In the genomic region with DNA sequence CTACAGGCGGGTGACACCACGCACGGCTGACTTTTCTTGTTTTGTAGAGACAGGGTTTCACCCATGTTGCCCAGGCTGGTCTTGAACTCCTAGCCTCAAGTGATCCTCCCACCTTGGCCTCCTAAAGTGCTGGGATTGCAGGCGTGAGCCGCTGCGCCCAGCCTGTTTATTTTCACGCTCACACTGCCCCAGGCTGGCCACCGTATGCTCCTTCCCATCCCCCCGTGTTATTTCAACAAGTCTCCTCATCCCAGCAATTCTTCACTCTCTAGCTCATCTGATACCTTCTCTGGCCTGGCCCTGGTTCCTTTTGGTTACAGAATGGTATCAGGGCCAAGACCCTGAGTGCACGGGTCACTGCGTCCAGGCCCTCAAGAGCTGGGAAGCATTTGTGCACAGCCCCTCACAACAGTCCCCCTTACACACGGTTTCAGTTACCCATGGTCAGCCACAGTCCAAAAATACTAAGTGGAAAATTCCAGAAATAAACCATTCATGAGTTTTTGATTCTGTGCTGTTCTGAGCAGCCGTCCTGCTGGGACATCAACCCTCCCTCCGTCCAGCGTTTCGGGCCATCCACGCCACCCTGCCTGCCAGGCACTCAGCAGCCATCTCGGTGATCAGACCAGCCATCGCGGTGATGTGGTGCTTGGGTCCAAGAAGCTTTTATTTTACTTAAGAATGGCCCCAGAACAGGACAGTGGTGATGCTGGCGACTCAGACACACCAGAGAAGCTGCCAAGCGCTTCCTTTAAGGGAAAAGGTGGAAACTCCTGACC, we compare ENCODE assay signal across 1 cellular context.
TF ChIP-seq lines count a peak whose summit lies in the region.

No MANE protein-coding gene starts in this region.

TF ChIP-seq in HepG2, 621 proteins besides CTCF, POLR2A, EP300 and RAD21 (continued from another document and continues in another):
- TF ChIP-seq, protein P1, sequence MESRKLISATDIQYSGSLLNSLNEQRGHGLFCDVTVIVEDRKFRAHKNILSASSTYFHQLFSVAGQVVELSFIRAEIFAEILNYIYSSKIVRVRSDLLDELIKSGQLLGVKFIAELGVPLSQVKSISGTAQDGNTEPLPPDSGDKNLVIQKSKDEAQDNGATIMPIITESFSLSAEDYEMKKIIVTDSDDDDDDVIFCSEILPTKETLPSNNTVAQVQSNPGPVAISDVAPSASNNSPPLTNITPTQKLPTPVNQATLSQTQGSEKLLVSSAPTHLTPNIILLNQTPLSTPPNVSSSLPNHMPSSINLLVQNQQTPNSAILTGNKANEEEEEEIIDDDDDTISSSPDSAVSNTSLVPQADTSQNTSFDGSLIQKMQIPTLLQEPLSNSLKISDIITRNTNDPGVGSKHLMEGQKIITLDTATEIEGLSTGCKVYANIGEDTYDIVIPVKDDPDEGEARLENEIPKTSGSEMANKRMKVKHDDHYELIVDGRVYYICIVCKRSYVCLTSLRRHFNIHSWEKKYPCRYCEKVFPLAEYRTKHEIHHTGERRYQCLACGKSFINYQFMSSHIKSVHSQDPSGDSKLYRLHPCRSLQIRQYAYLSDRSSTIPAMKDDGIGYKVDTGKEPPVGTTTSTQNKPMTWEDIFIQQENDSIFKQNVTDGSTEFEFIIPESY (CRISPR knock-in tag; IDR thresholded peaks at IDR 0.05), result peak; percentile 83
- TF ChIP-seq, protein P2, sequence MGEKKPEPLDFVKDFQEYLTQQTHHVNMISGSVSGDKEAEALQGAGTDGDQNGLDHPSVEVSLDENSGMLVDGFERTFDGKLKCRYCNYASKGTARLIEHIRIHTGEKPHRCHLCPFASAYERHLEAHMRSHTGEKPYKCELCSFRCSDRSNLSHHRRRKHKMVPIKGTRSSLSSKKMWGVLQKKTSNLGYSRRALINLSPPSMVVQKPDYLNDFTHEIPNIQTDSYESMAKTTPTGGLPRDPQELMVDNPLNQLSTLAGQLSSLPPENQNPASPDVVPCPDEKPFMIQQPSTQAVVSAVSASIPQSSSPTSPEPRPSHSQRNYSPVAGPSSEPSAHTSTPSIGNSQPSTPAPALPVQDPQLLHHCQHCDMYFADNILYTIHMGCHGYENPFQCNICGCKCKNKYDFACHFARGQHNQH (CRISPR knock-in tag; IDR thresholded peaks at IDR 0.05), result no peak
- TF ChIP-seq ZC3H13 (CRISPR knock-in tag; IDR thresholded peaks at IDR 0.05) (peak; percentile 92), GABPB1 (CRISPR knock-in tag; IDR thresholded peaks at IDR 0.05) (0 out of 2 replicates have a peak, but pooled peaks have one; percentile 5), FOXA1 (IDR thresholded peaks at IDR 0.05) (no peak), FOXA1 (CRISPR knock-in tag; IDR thresholded peaks at IDR 0.05) (no peak), POLR2G (IDR thresholded peaks at IDR 0.05; ENCODE audit: low read depth, low read length) (peak; percentile 62), PHB2 (IDR thresholded peaks at IDR 0.05; ENCODE audit: partially characterized antibody) (no peak), ZSCAN22 (CRISPR knock-in tag; IDR thresholded peaks at IDR 0.05) (no peak), AKAP8 (CRISPR knock-in tag; IDR thresholded peaks at IDR 0.05) (peak; percentile 24; the same call in 1 of the 2 replicates), ZSCAN21 (CRISPR knock-in tag; IDR thresholded peaks at IDR 0.05; ENCODE audit: borderline replicate concordance) (0 out of 2 replicates have a peak, but pooled peaks have one; percentile 22), KDM1A (CRISPR knock-in tag; IDR thresholded peaks at IDR 0.05) (no peak), MTA3 (CRISPR knock-in tag; IDR thresholded peaks at IDR 0.05) (no peak), ZNF160 (CRISPR knock-in tag; IDR thresholded peaks at IDR 0.05) (no peak), AGO2 (optimal IDR thresholded peaks at IDR 0.05; ENCODE audit: low read depth, low read length) (peak; percentile 4), TEAD3 (CRISPR knock-in tag; optimal IDR thresholded peaks at IDR 0.05; ENCODE audit: borderline replicate concordance) (peak; percentile 38), KAT7 (CRISPR knock-in tag; IDR thresholded peaks at IDR 0.05; ENCODE audit: borderline replicate concordance) (no peak)
- TF ChIP-seq, protein P3, sequence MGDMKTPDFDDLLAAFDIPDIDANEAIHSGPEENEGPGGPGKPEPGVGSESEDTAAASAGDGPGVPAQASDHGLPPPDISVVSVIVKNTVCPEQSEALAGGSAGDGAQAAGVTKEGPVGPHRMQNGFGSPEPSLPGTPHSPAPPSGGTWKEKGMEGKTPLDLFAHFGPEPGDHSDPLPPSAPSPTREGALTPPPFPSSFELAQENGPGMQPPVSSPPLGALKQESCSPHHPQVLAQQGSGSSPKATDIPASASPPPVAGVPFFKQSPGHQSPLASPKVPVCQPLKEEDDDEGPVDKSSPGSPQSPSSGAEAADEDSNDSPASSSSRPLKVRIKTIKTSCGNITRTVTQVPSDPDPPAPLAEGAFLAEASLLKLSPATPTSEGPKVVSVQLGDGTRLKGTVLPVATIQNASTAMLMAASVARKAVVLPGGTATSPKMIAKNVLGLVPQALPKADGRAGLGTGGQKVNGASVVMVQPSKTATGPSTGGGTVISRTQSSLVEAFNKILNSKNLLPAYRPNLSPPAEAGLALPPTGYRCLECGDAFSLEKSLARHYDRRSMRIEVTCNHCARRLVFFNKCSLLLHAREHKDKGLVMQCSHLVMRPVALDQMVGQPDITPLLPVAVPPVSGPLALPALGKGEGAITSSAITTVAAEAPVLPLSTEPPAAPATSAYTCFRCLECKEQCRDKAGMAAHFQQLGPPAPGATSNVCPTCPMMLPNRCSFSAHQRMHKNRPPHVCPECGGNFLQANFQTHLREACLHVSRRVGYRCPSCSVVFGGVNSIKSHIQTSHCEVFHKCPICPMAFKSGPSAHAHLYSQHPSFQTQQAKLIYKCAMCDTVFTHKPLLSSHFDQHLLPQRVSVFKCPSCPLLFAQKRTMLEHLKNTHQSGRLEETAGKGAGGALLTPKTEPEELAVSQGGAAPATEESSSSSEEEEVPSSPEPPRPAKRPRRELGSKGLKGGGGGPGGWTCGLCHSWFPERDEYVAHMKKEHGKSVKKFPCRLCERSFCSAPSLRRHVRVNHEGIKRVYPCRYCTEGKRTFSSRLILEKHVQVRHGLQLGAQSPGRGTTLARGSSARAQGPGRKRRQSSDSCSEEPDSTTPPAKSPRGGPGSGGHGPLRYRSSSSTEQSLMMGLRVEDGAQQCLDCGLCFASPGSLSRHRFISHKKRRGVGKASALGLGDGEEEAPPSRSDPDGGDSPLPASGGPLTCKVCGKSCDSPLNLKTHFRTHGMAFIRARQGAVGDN (CRISPR knock-in tag; IDR thresholded peaks at IDR 0.05), result peak; percentile 29; the same call in 1 of the 2 replicates
- TF ChIP-seq, protein P4, sequence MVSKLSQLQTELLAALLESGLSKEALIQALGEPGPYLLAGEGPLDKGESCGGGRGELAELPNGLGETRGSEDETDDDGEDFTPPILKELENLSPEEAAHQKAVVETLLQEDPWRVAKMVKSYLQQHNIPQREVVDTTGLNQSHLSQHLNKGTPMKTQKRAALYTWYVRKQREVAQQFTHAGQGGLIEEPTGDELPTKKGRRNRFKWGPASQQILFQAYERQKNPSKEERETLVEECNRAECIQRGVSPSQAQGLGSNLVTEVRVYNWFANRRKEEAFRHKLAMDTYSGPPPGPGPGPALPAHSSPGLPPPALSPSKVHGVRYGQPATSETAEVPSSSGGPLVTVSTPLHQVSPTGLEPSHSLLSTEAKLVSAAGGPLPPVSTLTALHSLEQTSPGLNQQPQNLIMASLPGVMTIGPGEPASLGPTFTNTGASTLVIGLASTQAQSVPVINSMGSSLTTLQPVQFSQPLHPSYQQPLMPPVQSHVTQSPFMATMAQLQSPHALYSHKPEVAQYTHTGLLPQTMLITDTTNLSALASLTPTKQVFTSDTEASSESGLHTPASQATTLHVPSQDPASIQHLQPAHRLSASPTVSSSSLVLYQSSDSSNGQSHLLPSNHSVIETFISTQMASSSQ (IDR thresholded peaks at IDR 0.05; ENCODE audit: low read depth), result no peak
- TF ChIP-seq, protein P4 (CRISPR knock-in tag; IDR thresholded peaks at IDR 0.05; ENCODE audit: borderline replicate concordance), result no peak
- TF ChIP-seq, protein P5, sequence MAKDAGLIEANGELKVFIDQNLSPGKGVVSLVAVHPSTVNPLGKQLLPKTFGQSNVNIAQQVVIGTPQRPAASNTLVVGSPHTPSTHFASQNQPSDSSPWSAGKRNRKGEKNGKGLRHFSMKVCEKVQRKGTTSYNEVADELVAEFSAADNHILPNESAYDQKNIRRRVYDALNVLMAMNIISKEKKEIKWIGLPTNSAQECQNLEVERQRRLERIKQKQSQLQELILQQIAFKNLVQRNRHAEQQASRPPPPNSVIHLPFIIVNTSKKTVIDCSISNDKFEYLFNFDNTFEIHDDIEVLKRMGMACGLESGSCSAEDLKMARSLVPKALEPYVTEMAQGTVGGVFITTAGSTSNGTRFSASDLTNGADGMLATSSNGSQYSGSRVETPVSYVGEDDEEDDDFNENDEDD (CRISPR knock-in tag; IDR thresholded peaks at IDR 0.05; ENCODE audit: borderline replicate concordance), result no peak
- TF ChIP-seq, protein P6, sequence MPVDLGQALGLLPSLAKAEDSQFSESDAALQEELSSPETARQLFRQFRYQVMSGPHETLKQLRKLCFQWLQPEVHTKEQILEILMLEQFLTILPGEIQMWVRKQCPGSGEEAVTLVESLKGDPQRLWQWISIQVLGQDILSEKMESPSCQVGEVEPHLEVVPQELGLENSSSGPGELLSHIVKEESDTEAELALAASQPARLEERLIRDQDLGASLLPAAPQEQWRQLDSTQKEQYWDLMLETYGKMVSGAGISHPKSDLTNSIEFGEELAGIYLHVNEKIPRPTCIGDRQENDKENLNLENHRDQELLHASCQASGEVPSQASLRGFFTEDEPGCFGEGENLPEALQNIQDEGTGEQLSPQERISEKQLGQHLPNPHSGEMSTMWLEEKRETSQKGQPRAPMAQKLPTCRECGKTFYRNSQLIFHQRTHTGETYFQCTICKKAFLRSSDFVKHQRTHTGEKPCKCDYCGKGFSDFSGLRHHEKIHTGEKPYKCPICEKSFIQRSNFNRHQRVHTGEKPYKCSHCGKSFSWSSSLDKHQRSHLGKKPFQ (CRISPR knock-in tag; IDR thresholded peaks at IDR 0.05; ENCODE audit: insufficient replicate concordance), result no peak
- TF ChIP-seq, protein P7, sequence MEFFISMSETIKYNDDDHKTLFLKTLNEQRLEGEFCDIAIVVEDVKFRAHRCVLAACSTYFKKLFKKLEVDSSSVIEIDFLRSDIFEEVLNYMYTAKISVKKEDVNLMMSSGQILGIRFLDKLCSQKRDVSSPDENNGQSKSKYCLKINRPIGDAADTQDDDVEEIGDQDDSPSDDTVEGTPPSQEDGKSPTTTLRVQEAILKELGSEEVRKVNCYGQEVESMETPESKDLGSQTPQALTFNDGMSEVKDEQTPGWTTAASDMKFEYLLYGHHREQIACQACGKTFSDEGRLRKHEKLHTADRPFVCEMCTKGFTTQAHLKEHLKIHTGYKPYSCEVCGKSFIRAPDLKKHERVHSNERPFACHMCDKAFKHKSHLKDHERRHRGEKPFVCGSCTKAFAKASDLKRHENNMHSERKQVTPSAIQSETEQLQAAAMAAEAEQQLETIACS (CRISPR knock-in tag; IDR thresholded peaks at IDR 0.05), result no peak
- TF ChIP-seq, protein P8, sequence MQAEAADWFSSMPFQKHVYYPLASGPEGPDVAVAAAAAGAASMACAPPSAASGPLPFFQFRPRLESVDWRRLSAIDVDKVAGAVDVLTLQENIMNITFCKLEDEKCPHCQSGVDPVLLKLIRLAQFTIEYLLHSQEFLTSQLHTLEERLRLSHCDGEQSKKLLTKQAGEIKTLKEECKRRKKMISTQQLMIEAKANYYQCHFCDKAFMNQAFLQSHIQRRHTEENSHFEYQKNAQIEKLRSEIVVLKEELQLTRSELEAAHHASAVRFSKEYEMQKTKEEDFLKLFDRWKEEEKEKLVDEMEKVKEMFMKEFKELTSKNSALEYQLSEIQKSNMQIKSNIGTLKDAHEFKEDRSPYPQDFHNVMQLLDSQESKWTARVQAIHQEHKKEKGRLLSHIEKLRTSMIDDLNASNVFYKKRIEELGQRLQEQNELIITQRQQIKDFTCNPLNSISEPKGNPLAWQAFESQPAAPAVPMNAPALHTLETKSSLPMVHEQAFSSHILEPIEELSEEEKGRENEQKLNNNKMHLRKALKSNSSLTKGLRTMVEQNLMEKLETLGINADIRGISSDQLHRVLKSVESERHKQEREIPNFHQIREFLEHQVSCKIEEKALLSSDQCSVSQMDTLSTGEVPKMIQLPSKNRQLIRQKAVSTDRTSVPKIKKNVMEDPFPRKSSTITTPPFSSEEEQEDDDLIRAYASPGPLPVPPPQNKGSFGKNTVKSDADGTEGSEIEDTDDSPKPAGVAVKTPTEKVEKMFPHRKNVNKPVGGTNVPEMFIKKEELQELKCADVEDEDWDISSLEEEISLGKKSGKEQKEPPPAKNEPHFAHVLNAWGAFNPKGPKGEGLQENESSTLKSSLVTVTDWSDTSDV (CRISPR knock-in tag; IDR thresholded peaks at IDR 0.05), result no peak
- TF ChIP-seq, protein P9, sequence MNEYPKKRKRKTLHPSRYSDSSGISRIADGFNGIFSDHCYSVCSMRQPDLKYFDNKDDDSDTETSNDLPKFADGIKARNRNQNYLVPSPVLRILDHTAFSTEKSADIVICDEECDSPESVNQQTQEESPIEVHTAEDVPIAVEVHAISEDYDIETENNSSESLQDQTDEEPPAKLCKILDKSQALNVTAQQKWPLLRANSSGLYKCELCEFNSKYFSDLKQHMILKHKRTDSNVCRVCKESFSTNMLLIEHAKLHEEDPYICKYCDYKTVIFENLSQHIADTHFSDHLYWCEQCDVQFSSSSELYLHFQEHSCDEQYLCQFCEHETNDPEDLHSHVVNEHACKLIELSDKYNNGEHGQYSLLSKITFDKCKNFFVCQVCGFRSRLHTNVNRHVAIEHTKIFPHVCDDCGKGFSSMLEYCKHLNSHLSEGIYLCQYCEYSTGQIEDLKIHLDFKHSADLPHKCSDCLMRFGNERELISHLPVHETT (CRISPR knock-in tag; conservative IDR thresholded peaks at IDR 0.05), result no peak
